ENCODE assay signal across 22 cellular contexts in genomic region chrX:57587607-57588006, GRCh38. TPM values are rescaled to one million over a fixed set of nuclear protein-coding genes. Genes with fewer than 3 reads are reported as not detected.
A peak's percentile ranks its signal among the peaks of the same experiment; 100 is the strongest.
DNase-seq lines count a peak whose midpoint lies in the region; ATAC-seq, FAIRE-seq and TF ChIP-seq lines count a peak whose summit lies in the region.
"Had no signal": no experiment of that assay in that cellular context is flagged by ENCODE, and none has a peak within 500 bp of the region (broad histone marks: within the 10 kb centered on the region; RNA-seq: fewer than 3 reads in every experiment).

No MANE protein-coding gene starts in this region.

- H3K9ac ChIP-seq in GM12878 (ENCODE audit: control insufficient read depth, insufficient read depth, low read length) = no peak overlapping the region
- H3K9ac ChIP-seq: KMS-11 had no signal

- H3K79me2 ChIP-seq in GM12878 (ENCODE audit: control insufficient read depth, insufficient read depth, low read length) = peaks cover 1% of the 10 kb centered on the region

- POLR2A ChIA-PET in GM12878 (lab: Charles Lee) = no interaction called here

- RAD21 ChIA-PET in GM12878 (lab: Charles Lee; ENCODE audit: unreplicated experiment) = no interaction called here

- intact Hi-C loops in GM12878 (cut with micrococcal nuclease; ENCODE audit: unreplicated experiment) (no loop called here), dorsolateral prefrontal cortex (cut with DNase I) (loop anchor here in 1 of 2 donors (10.0 kb wide), 1 partner anchor 227 kb away; no protein-coding TSS in a partner anchor)

- H3K4me2 ChIP-seq in GM12878 (ENCODE audit: control insufficient read depth, insufficient read depth) = no peak overlapping the region
- H3K4me2 ChIP-seq: KMS-11 had no signal

- H3K36me3 ChIP-seq in GM12878 (ENCODE audit: control insufficient read depth in 2 of 2, insufficient read depth in 2 of 2, low read length in 1 of 2) = no peaks in the 10 kb centered on the region
- H3K36me3 ChIP-seq: esophagus muscularis mucosa, gastroesophageal sphincter, right atrium auricular region had no signal

- ATAC-seq in GM18502 (IDR thresholded peaks at IDR 0.05; ENCODE audit: poor library complexity, unreplicated experiment) (peak; percentile 44), GM18909 (IDR thresholded peaks at IDR 0.05; ENCODE audit: poor library complexity, unreplicated experiment) (peak; percentile 36), HG03442 (IDR thresholded peaks at IDR 0.05; ENCODE audit: unreplicated experiment) (peak; percentile 24), GM12878 (peak; percentile 14; the same call in 1 of the 3 replicates)
- ATAC-seq: CD8-positive, alpha-beta T cell; gastroesophageal sphincter had no signal

- H3K27me3 ChIP-seq in GM12878 (replicated peaks in 1 of 2; ENCODE audit: control insufficient read depth in 2 of 2, insufficient read depth in 2 of 2, low read length in 1 of 2) (no peaks in the 10 kb centered on the region), dorsolateral prefrontal cortex (peaks cover 0 to 36% (median 0%) of the 10 kb centered on the region in 45 donors)
- H3K27me3 ChIP-seq: esophagus muscularis mucosa, gastroesophageal sphincter, right atrium auricular region had no signal

- no peak for TF ChIP-seq EP300 in GM12878 (IDR thresholded peaks at IDR 0.05; ENCODE audit: borderline replicate concordance in 1 of 2, control insufficient read depth in 1 of 2, low read depth in 2 of 2, low read length in 2 of 2)

- in situ Hi-C loops in GM12878 (cut with MboI) = loop anchor here (25.0 kb wide), 1 partner anchor 775 kb away; no protein-coding TSS in a partner anchor

- no peaks in the 10 kb centered on the region for H3K4me1 ChIP-seq in GM12878 (ENCODE audit: control insufficient read depth, insufficient read depth, low read length)
- H3K4me1 ChIP-seq: right atrium auricular region had no signal

- TF ChIP-seq RAD21 in GM12878 (IDR thresholded peaks at IDR 0.05; ENCODE audit: insufficient read depth, low read depth, low read length) = no peak

- H3K27ac ChIP-seq in GM12878 (ENCODE audit: control insufficient read depth, insufficient read depth) (no peak overlapping the region), dorsolateral prefrontal cortex (no peak overlapping the region)
- H3K27ac ChIP-seq: esophagus muscularis mucosa, gastroesophageal sphincter, KMS-11, right atrium auricular region had no signal

- H3K4me3 ChIP-seq in GM12878 (no peak overlapping the region), dorsolateral prefrontal cortex (no peak overlapping the region)
- H3K4me3 ChIP-seq: esophagus muscularis mucosa, gastroesophageal sphincter, right atrium auricular region had no signal

- no peak overlapping the region for H2AFZ ChIP-seq in GM12878 (ENCODE audit: control insufficient read depth, low read depth, low read length)

- SMC1A ChIA-PET in GM12878 (lab: Charles Lee; ENCODE audit: uncharacterized antibody, unreplicated experiment) = no interaction called here

- 44% methylated on average over 2 of the region's 2 CpGs for WGBS in GM12878 (ENCODE audit: insufficient coverage, insufficient replicate concordance, low lambda C conversion rate, missing lambda C conversion rate)

- no peaks in the 10 kb centered on the region for H4K20me1 ChIP-seq in GM12878 (ENCODE audit: control insufficient read depth, insufficient read depth)

- H3K9me3 ChIP-seq in GM12878 (replicated peaks; ENCODE audit: control insufficient read depth, insufficient read depth, low read length) = no peaks in the 10 kb centered on the region
- H3K9me3 ChIP-seq: esophagus muscularis mucosa, gastroesophageal sphincter, right atrium auricular region had no signal

- TF ChIP-seq CTCF in GM12878 (IDR thresholded peaks at IDR 0.05 in 2 of 3, conservative IDR thresholded peaks at IDR 0.05 in 1 of 3; ENCODE audit: control insufficient read depth in 2 of 3, extremely low read depth in 1 of 3, insufficient read depth in 1 of 3, low read depth in 3 of 3, low read length in 3 of 3) (no peak), dorsolateral prefrontal cortex (IDR thresholded peaks at IDR 0.05 in 54 of 56, conservative IDR thresholded peaks at IDR 0.05 in 2 of 56; ENCODE audit: low read depth in 1 of 56, partially characterized antibody in 56 of 56) (no peak)

- no TSS peak for BruUV-seq in GM12878 (replicated peaks; lab: Mats Ljungman, UMichigan)

- no peak for FAIRE-seq in GM12878 (lab: Jason Lieb, UNC)

- DNase-seq in GM12878 (ENCODE audit: low read depth, low spot score) (no peak), NCI-H446 (lab: John Stamatoyannopoulos, UW) (no peak), dorsolateral prefrontal cortex (no peak)
- no peak for DNase-seq in stimulated activated CD4-positive, alpha-beta T cell treated with anti-CD3 and anti-CD28 coated beads, Interleukin-1b, Interleukin-23, amount 100 ng/mL, for 48 hours
- DNase-seq: activated CD4-positive, alpha-beta T cell treated with anti-CD3 and anti-CD28 coated beads, Interleukin-2, amount 50 U/mL, for 1 hour; activated T-cell treated with anti-CD3 and anti-CD28 coated beads for 4 hours; anterior cingulate cortex; CD8-positive, alpha-beta T cell; DMS79 treated with DMSO at 0.1 percent for 48 hours; effector memory CD4-positive, alpha-beta T cell; GOT3; mammary epithelial cell; NCI-H1417 treated with DMSO at 0.1 percent for 48 hours; NCI-H526 treated with DMSO at 0.1 percent for 48 hours; SHP77 had no signal

- no peak for TF ChIP-seq POLR2A in GM12878 (IDR thresholded peaks at IDR 0.05; ENCODE audit: low read depth, low read length)

- CTCF ChIA-PET in GM12878 (lab: Yijun Ruan, JAX) = interaction anchor here (1.2 to 1.9 kb wide), 2 partner anchors 8 to 10 kb away, joined by 3 to 5 read pairs; no protein-coding TSS in a partner anchor

TF ChIP-seq in GM12878, 131 proteins besides CTCF, POLR2A, EP300 and RAD21:
- no peak for TF ChIP-seq PAX8 (IDR thresholded peaks at IDR 0.05)
- no peak for TF ChIP-seq MXI1 (IDR thresholded peaks at IDR 0.05; ENCODE audit: low read depth, low read length)
- TF ChIP-seq SPI1 (IDR thresholded peaks at IDR 0.05; ENCODE audit: borderline replicate concordance, insufficient read depth, low read depth, low read length) = peak; percentile 88
- TF ChIP-seq RAD51 (IDR thresholded peaks at IDR 0.05) = no peak

RNA-seq across cellular contexts. Expression of gene ZXDB, which starts 4.2 kb away (rescaled TPM):
- 11.2 and 11.7 TPM in 2 replicates for total RNA-seq in GM12878 (2013; cell fraction: nucleolus; rRNA removed)
- total RNA-seq in GM12878 (2014; rRNA removed) (4.4 and 5.2 TPM in 2 replicates), GM12878 (2014; rRNA removed; fragmentation: Illumina TruSeq; extraction: Trizol) (2.7 and 3.0 TPM in 2 replicates), GM12878 (2021) (4.1 and 4.6 TPM in 2 replicates), dorsolateral prefrontal cortex (10 to 100 TPM in 70 of 120 experiments, 1 to 10 TPM in 50; 6.9 to 13.4 (median 10.2) TPM)
- polyA plus RNA-seq in GM12878 (2011; ENCODE audit: low read depth) = 1.8 TPM
- polyA plus RNA-seq in GM12878 (2011; rRNA removed) (8.1 and 9.4 TPM in 2 replicates), GM12878 (2014; fragmentation: Illumina TruSeq; extraction: Trizol) (3.5 and 4.9 TPM in 2 replicates), GM12878 (2014; fragmentation: Nextera tagmentation; extraction: Ambion mirVana) (under 1 TPM; 0.47 to 0.77 TPM), GM12878 (2014; rRNA removed) (2.2 and 2.4 TPM in 2 replicates), GM12878 (2016; fragmentation: Nextera tagmentation; extraction: Ambion mirVana) (1 to 10 TPM; 1.7 to 3.2 TPM)
- polyA plus RNA-seq in GM12878 (2011; cell fraction: cytosol; rRNA removed) = 4.1 and 4.9 TPM in 2 replicates
- 3.7 and 4.3 TPM in 2 replicates for polyA plus RNA-seq in GM12878 (2011; cell fraction: nucleus; rRNA removed)
- 3.6 and 3.9 TPM in 2 replicates for polyA plus RNA-seq in GM12878 (2012)
- polyA minus RNA-seq in GM12878 (2011; rRNA and poly(A)+ RNA removed) = 12.4 and 12.9 TPM in 2 replicates
- 4.6 and 4.9 TPM in 2 replicates for polyA minus RNA-seq in GM12878 (2011; cell fraction: cytosol; rRNA and poly(A)+ RNA removed)
- polyA minus RNA-seq in GM12878 (2011; cell fraction: nucleus; rRNA and poly(A)+ RNA removed) = 10.0 and 12.7 TPM in 2 replicates
